ENCODE assay signal across 1 cellular context in the genomic region with DNA sequence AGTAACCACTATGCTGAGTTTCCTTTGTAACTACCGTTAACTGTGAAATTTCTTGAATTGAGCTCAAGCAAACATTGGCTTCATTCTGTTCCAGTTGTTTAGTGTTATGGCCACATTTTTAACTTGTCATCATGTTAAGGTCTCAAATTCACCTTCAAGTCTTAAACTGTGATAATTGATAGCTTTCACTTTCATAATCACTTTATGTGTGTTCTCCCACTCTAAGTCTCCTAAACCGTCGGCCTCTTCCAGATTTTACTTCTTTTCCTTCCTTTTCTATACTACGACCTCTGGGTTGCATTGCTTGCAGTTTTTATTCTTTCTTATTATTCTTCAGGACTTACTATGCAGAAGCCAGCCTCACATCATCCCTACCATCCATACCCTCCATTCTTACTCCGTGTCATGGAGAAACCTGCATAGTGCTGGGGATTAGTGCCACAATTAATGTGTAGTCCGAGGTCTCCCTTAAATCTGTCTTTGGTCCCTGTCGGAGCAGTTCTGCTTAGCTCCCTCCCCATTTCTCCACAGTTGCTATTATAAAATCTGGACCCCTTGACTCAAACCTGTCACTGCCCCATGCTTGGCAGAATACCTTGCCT.
TF ChIP-seq lines count a peak whose summit lies in the region.

No MANE protein-coding gene starts in this region.

TF ChIP-seq in HEK293, 187 proteins besides CTCF, POLR2A, EP300 and RAD21 (continued from another document):
- TF ChIP-seq, protein P1, sequence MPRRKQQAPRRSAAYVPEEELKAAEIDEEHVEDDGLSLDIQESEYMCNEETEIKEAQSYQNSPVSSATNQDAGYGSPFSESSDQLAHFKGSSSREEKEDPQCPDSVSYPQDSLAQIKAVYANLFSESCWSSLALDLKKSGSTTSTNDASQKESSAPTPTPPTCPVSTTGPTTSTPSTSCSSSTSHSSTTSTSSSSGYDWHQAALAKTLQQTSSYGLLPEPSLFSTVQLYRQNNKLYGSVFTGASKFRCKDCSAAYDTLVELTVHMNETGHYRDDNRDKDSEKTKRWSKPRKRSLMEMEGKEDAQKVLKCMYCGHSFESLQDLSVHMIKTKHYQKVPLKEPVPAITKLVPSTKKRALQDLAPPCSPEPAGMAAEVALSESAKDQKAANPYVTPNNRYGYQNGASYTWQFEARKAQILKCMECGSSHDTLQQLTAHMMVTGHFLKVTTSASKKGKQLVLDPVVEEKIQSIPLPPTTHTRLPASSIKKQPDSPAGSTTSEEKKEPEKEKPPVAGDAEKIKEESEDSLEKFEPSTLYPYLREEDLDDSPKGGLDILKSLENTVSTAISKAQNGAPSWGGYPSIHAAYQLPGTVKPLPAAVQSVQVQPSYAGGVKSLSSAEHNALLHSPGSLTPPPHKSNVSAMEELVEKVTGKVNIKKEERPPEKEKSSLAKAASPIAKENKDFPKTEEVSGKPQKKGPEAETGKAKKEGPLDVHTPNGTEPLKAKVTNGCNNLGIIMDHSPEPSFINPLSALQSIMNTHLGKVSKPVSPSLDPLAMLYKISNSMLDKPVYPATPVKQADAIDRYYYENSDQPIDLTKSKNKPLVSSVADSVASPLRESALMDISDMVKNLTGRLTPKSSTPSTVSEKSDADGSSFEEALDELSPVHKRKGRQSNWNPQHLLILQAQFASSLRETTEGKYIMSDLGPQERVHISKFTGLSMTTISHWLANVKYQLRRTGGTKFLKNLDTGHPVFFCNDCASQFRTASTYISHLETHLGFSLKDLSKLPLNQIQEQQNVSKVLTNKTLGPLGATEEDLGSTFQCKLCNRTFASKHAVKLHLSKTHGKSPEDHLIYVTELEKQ (tag by site-specific recombination; IDR thresholded peaks at IDR 0.05; ENCODE audit: borderline replicate concordance), result no peak
- peak; percentile 50; the same call in 1 of the 2 replicates for TF ChIP-seq PRDM1 (tag by site-specific recombination; IDR thresholded peaks at IDR 0.05)
